In the genomic region with DNA sequence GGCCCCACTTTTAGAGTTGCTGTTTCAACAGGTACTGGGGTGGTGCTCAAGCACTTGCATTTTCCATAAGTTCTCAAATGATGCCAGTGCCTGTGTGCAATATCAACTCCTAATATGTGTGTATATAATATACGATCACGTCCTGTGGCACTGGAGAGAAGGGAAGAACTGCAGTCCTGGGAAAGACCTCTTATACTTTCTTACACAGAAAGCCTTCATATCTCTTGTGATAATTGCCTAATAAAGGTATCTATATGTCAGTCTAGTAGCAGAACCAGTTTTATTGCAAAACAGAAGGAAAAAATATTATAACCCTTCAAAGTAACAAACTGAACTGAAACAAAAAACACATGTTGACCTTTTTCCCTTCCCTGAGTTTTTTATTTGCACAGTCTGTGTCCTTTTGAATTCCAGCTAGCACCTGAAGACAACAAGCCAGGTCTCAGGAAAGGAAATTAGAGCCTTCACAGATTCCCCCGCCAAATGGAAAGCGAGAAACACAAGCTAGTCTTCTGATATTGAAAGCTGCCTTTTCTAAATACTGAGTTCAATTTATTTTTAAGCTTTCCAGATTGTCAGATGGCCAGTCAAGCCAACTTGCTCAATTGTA, we compare ENCODE assay signal across 29 cellular contexts. TPM values are rescaled to one million over a fixed set of nuclear protein-coding genes. Genes with fewer than 3 reads are reported as not detected.
"Had no signal": no experiment of that assay in that cellular context is flagged by ENCODE, and none has a peak within 500 bp of the region (broad histone marks: within the 10 kb centered on the region; RNA-seq: fewer than 3 reads in every experiment).

No MANE protein-coding gene starts in this region.

- H3K9me3 ChIP-seq: Peyer's patch, SJCRH30 had no signal

- H3K36me3 ChIP-seq: Peyer's patch, SJCRH30 had no signal

- H3K36me3 Mint-ChIP-seq: WTC11 had no signal

- DNase-seq: activated CD4-positive, alpha-beta T cell treated with anti-CD3 and anti-CD28 coated beads for 48 hours; activated CD4-positive, alpha-beta T cell treated with anti-CD3 and anti-CD28 coated beads, Interleukin-2, amount 50 U/mL, for 4 hours; activated CD4-positive, CD25-positive, alpha-beta regulatory T cell treated with anti-CD3 and anti-CD28 coated beads, Interleukin-2, amount 50 U/mL, for 72 hours; activated CD8-positive, alpha-beta memory T cell treated with anti-CD3 and anti-CD28 coated beads, Interleukin-2, amount 50 U/mL, for 48 hours; activated CD8-positive, alpha-beta T cell treated with anti-CD3 and anti-CD28 coated beads, Interleukin-2, amount 10 ng/mL, durations not matched to agents 7 days and 5 days; activated naive CD4-positive, alpha-beta T cell treated with anti-CD3 and anti-CD28 coated beads, Interleukin-2, amount 50 U/mL, for 16 hours; activated T-cell treated with anti-CD3 and anti-CD28 coated beads, Interleukin-2, amount 50 U/mL, for 1 hour; aorta; central memory CD4-positive, alpha-beta T cell; Kasumi-1; NCI-H1048; NCI-H146; NCI-H187 treated with DMSO at 0.1 percent for 48 hours; NCI-H2081 treated with DMSO at 0.1 percent for 48 hours; NCI-H2171; NCI-H226; NCI-H526; NCI-H774; NK-92 treated with Interleukin-12 subunit alpha and Interleukin-12 subunit beta, amount 100 ng/mL, for 24 hours; Peyer's patch; Right ventricle myocardium superior; SJCRH30; SW 1271 had no signal

- H3K27ac Mint-ChIP-seq: activated CD8-positive, alpha-beta T cell treated with anti-CD3 and anti-CD28 coated beads, Interleukin-2, amount 10 ng/mL, durations not matched to agents 7 days and 5 days; T-helper 2 cell treated with Interferon-gamma antibody and Interleukin-4, amounts not matched to agents 5 μg/mL and 100 μg/mL, for 36 hours; WTC11 had no signal

- H3K4me1 Mint-ChIP-seq: WTC11 had no signal

- H3K27ac ChIP-seq: Peyer's patch, RWPE1, SJCRH30 had no signal

- H3K9me3 Mint-ChIP-seq: T-helper 2 cell treated with Interferon-gamma antibody and Interleukin-4, amounts not matched to agents 5 μg/mL and 100 μg/mL, for 36 hours had no signal

- ATAC-seq: activated CD8-positive, alpha-beta T cell treated with anti-CD3 and anti-CD28 coated beads, Interleukin-2, amount 10 ng/mL, durations not matched to agents 7 days and 5 days; SK-N-SH treated with all-trans-retinoic acid at 6 μM for 48 hours; WTC11 had no signal

- H3K4me1 ChIP-seq: Peyer's patch, SJCRH30 had no signal

- H3K4me3 ChIP-seq: Peyer's patch, SJCRH30 had no signal

- H3K27me3 ChIP-seq: Peyer's patch, SJCRH30 had no signal

- FAIRE-seq: bronchial epithelial cell had no signal

- H3K4me3 Mint-ChIP-seq: activated CD8-positive, alpha-beta T cell treated with anti-CD3 and anti-CD28 coated beads, Interleukin-2, amount 10 ng/mL, durations not matched to agents 7 days and 5 days; T-helper 2 cell treated with Interferon-gamma antibody and Interleukin-4, amounts not matched to agents 5 μg/mL and 100 μg/mL, for 36 hours; WTC11 had no signal

RNA-seq across cellular contexts. Expression of a gene that starts 44.4 kb away (rescaled TPM):
- total RNA-seq: NCI-H460, WTC11 had no signal
